Comparison of ENCODE assay signal across 8 cellular contexts in the genomic region with DNA sequence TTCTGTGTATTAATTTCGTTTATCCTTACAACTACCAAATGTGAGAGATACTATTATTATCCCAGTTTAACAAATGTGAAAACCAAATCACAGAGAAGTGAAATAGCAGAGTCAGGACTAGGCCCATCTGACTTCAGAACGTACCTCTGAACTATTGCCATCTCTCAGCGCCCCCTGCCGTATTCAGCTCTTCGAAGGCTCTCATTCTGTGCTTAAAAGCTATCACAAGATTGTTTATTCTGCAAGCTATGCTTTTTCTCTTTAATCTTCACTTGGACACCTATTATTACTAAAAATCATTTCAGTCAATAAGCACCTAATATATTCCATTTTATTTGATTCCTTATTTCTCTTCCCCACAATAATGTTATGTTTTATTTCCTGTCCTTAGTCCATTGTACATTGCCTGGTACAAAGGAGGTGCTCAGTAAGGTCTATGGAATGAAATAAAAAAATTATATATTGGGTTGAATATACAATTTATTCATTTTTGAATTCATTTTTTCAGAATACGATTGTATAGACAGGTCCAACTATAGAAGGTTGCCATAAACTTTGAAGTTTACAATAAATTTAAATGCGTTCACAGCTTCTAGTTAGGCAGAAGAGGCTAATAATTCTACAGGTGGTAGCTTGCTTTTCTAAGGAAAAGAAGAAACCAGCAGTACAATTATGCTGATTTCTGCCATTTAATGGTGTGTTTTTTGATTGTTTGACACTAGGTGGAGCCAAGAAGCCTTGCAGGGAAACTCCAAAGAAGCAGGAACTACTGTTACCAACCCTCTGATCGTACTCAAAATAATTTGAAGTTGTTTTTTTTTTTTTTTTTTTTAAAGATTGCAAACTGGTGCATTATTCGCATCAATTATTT.
DNase-seq lines count a peak whose midpoint lies in the region; ATAC-seq, FAIRE-seq and TF ChIP-seq lines count a peak whose summit lies in the region.

No MANE protein-coding gene starts in this region.

- H3K27ac ChIP-seq in heart right ventricle (no peak overlapping the region), right atrium auricular region (no peak overlapping the region), ascending aorta (no peak overlapping the region), kidney (ENCODE audit: low read depth in 2 of 2, low read length in 2 of 2) (no peak overlapping the region), thyroid gland (no peak overlapping the region)

- H3K9me3 ChIP-seq in heart right ventricle (peaks cover 0 to 5% (median 0%) of the 10 kb centered on the region in 11 donors), right atrium auricular region (no peaks in the 10 kb centered on the region), ascending aorta (no peaks in the 10 kb centered on the region), kidney (ENCODE audit: control insufficient read depth in 1 of 2, low read length in 2 of 2) (no peaks in the 10 kb centered on the region), thyroid gland (no peaks in the 10 kb centered on the region)

- ATAC-seq in heart right ventricle: peak in 2 of 8 donors; percentile 33 to 53
- ATAC-seq in HG02798 (IDR thresholded peaks at IDR 0.05; ENCODE audit: poor library complexity, unreplicated experiment): peak; percentile 46

- FAIRE-seq in kidney (lab: Jason Lieb, UNC): peak; percentile 87

- peaks cover 0 to 10% (median 0%) of the 10 kb centered on the region in 7 donors for H3K27me3 ChIP-seq in heart right ventricle
- no peaks in the 10 kb centered on the region for H3K27me3 ChIP-seq in right atrium auricular region
- no peaks in the 10 kb centered on the region for H3K27me3 ChIP-seq in ascending aorta
- H3K27me3 ChIP-seq in thyroid gland: no peaks in the 10 kb centered on the region

- DNase-seq in heart right ventricle: no peak
- no peak for DNase-seq in right atrium auricular region (ENCODE audit: low spot score)
- peak; percentile 58 for DNase-seq in NCI-H460 (ENCODE audit: extremely low read depth, low read depth)
- no peak for DNase-seq in ascending aorta (ENCODE audit: low spot score in 2 of 2)
- DNase-seq in kidney: no peak
- peak in 1 of 2 donors; percentile 6 for DNase-seq in thyroid gland
- DNase-seq in ureter (ENCODE audit: low spot score): no peak

- WGBS in heart right ventricle, 2 donors: 29 to 37% methylated on average over 9 of the region's 9 CpGs
- 32 to 46% methylated on average over 9 of the region's 9 CpGs for WGBS in thyroid gland, 2 donors

- H3K36me3 ChIP-seq in heart right ventricle (no peaks in the 10 kb centered on the region), right atrium auricular region (no peaks in the 10 kb centered on the region), ascending aorta (no peaks in the 10 kb centered on the region), kidney (ENCODE audit: control insufficient read depth in 1 of 2, insufficient read depth in 2 of 2, low read length in 2 of 2) (no peaks in the 10 kb centered on the region), thyroid gland (no peaks in the 10 kb centered on the region)

- TF ChIP-seq CTCF in heart right ventricle (IDR thresholded peaks at IDR 0.05): peak in 8 of 9 donors; percentile 19 to 62 (median 44)
- TF ChIP-seq CTCF in right atrium auricular region (IDR thresholded peaks at IDR 0.05): peak in 1 of 2 donors; percentile 59
- peak in 2 of 3 experiments; percentile 6 to 57 for TF ChIP-seq CTCF in ascending aorta (IDR thresholded peaks at IDR 0.05)
- peak; percentile 47 for TF ChIP-seq CTCF in kidney (IDR thresholded peaks at IDR 0.05; ENCODE audit: borderline replicate concordance, extremely low read depth, insufficient read depth)
- TF ChIP-seq CTCF in thyroid gland (IDR thresholded peaks at IDR 0.05): peak in 4 of 6 experiments; percentile 22 to 46 (median 42)

- peak overlapping the region in 5 of 10 donors; percentile 3 to 30 (median 20) for H3K4me3 ChIP-seq in heart right ventricle
- H3K4me3 ChIP-seq in right atrium auricular region: no peak overlapping the region
- H3K4me3 ChIP-seq in ascending aorta: peak overlapping the region in 1 of 2 donors; percentile 28
- peak overlapping the region in 1 of 2 donors; percentile 32 for H3K4me3 ChIP-seq in kidney (ENCODE audit: low read length in 2 of 2)
- no peak overlapping the region for H3K4me3 ChIP-seq in thyroid gland (replicated peaks in 1 of 3)

- no peak for TF ChIP-seq POLR2A in thyroid gland (IDR thresholded peaks at IDR 0.05)

- H3K4me1 ChIP-seq in heart right ventricle (peaks cover 0 to 19% (median 0%) of the 10 kb centered on the region in 9 donors), right atrium auricular region (no peaks in the 10 kb centered on the region), ascending aorta (no peaks in the 10 kb centered on the region), kidney (ENCODE audit: control insufficient read depth in 1 of 2, insufficient read depth in 1 of 2, low read depth in 1 of 2, low read length in 2 of 2) (no peaks in the 10 kb centered on the region), thyroid gland (no peaks in the 10 kb centered on the region)

- intact Hi-C loops in heart right ventricle (cut with DNase I) (loop anchor here in 5 of 10 donors (5.0 to 10.0 kb wide), 4 partner anchors 200 to 210 kb away; partner anchors contain the start of gene DMRTA1 (in 3 of the 5)), ascending aorta (cut with DNase I) (no loop called here), kidney (cut with DNase I) (no loop called here), thyroid gland (cut with DNase I) (no loop called here)

- H3K9ac ChIP-seq in kidney (ENCODE audit: low read length in 2 of 2): no peak overlapping the region
